In genomic region chr7:137933270-137934017, GRCh38 we compare ENCODE assay signal across 11 cellular contexts.
DNase-seq lines count a peak whose midpoint lies in the region; ATAC-seq and TF ChIP-seq lines count a peak whose summit lies in the region.
"Had no signal": no experiment of that assay in that cellular context is flagged by ENCODE, and none has a peak within 500 bp of the region (broad histone marks: within the 10 kb centered on the region; RNA-seq: fewer than 3 reads in every experiment).

No MANE protein-coding gene starts in this region.

- no peaks in the 10 kb centered on the region for H3K36me3 ChIP-seq in GM23248 (ENCODE audit: low read depth)

- no peak for ATAC-seq in foreskin keratinocyte
- peak; percentile 88 for ATAC-seq in sciatic nerve
- no peak for ATAC-seq in left lobe of liver
- no peak for ATAC-seq in HG03521 (IDR thresholded peaks at IDR 0.05; ENCODE audit: unreplicated experiment)

- no peaks in the 10 kb centered on the region for H3K27me3 Mint-ChIP-seq in activated naive CD8-positive, alpha-beta T cell treated with anti-CD3 and anti-CD28 coated beads for 36 hours
- H3K27me3 Mint-ChIP-seq: memory B cell had no signal

- no peak overlapping the region for H2AFZ ChIP-seq in GM23248

- no peaks in the 10 kb centered on the region for H3K9me3 ChIP-seq in GM23248 (ENCODE audit: low read depth)

- no peaks in the 10 kb centered on the region for H3K9me2 ChIP-seq in GM23248 (ENCODE audit: insufficient read depth)

- 20 to 24% methylated on average over 11 of the region's 11 CpGs for WGBS in GM23248 (ENCODE audit: low coverage in 1 of 2, low lambda C conversion rate in 2 of 2, missing lambda C conversion rate in 2 of 2), 2 experiments

- peak overlapping the region; percentile 50 for H3K4me3 ChIP-seq in GM23248

- peak overlapping the region; percentile 3 for H3K27ac Mint-ChIP-seq in activated naive CD8-positive, alpha-beta T cell treated with anti-CD3 and anti-CD28 coated beads for 36 hours

- peaks cover 38% of the 10 kb centered on the region for H3K4me1 Mint-ChIP-seq in activated naive CD8-positive, alpha-beta T cell treated with anti-CD3 and anti-CD28 coated beads for 36 hours

- H3K9me3 Mint-ChIP-seq in activated naive CD8-positive, alpha-beta T cell treated with anti-CD3 and anti-CD28 coated beads for 36 hours: no peaks in the 10 kb centered on the region
- H3K9me3 Mint-ChIP-seq: memory B cell had no signal

- H3K79me2 ChIP-seq in GM23248 (ENCODE audit: insufficient read depth): peaks cover 94% of the 10 kb centered on the region

- in situ Hi-C loops in GM23248 (cut with MboI): no loop called here

- H3K4me2 ChIP-seq in GM23248 (ENCODE audit: unreplicated experiment): peak overlapping the region; percentile 77
- H3K4me2 ChIP-seq: KMS-11 had no signal

- no peaks in the 10 kb centered on the region for H4K20me1 ChIP-seq in GM23248 (ENCODE audit: insufficient read depth)

- no peak overlapping the region for H3K4me3 Mint-ChIP-seq in activated naive CD8-positive, alpha-beta T cell treated with anti-CD3 and anti-CD28 coated beads for 36 hours
- H3K4me3 Mint-ChIP-seq: memory B cell had no signal

- H3F3A ChIP-seq in GM23248 (ENCODE audit: insufficient read depth): peaks cover 72% of the 10 kb centered on the region

- H3K27ac ChIP-seq in GM23248: peak overlapping the region; percentile 84
- peak overlapping the region; percentile 7 for H3K27ac ChIP-seq in foreskin keratinocyte
- H3K27ac ChIP-seq: KMS-11 had no signal

- peaks cover 83% of the 10 kb centered on the region for H3K4me1 ChIP-seq in GM23248 (ENCODE audit: insufficient read depth)
- H3K4me1 ChIP-seq in foreskin keratinocyte: peaks cover 40% of the 10 kb centered on the region

- intact Hi-C loops in sciatic nerve (cut with DNase I): no loop called here

- H3K9ac ChIP-seq in GM23248: peak overlapping the region; percentile 65
- H3K9ac ChIP-seq: KMS-11 had no signal

- DNase-seq in GM23248: peak; percentile 76
- DNase-seq in activated naive CD8-positive, alpha-beta T cell treated with anti-CD3 and anti-CD28 coated beads for 36 hours: no peak
- no peak for DNase-seq in foreskin keratinocyte
- no peak for DNase-seq in sciatic nerve (ENCODE audit: low spot score)
- no peak for DNase-seq in effector CD4-positive, alpha-beta T cell
- no peak for DNase-seq in SW 1271 (lab: John Stamatoyannopoulos, UW)
- DNase-seq in left lobe of liver (ENCODE audit: low spot score): no peak
- DNase-seq: activated CD4-positive, alpha-beta T cell treated with anti-CD3 and anti-CD28 coated beads, Interleukin-2, amount 50 U/mL, for 48 hours had no signal

- H3K27me3 ChIP-seq in GM23248 (replicated peaks; ENCODE audit: insufficient read depth) (no peaks in the 10 kb centered on the region), foreskin keratinocyte (no peaks in the 10 kb centered on the region)

- H3K36me3 Mint-ChIP-seq in activated naive CD8-positive, alpha-beta T cell treated with anti-CD3 and anti-CD28 coated beads for 36 hours: peaks cover 15% of the 10 kb centered on the region

- TF ChIP-seq CTCF in foreskin keratinocyte (conservative IDR thresholded peaks at IDR 0.05): no peak
